ENCODE assay signal across 25 cellular contexts in genomic region chr2:62116983-62117382, GRCh38.
"Had no signal": no experiment of that assay in that cellular context is flagged by ENCODE, and none has a peak within 500 bp of the region (broad histone marks: within the 10 kb centered on the region; RNA-seq: fewer than 3 reads in every experiment).

No MANE protein-coding gene starts in this region.

- H3K4me1 Mint-ChIP-seq: activated naive CD4-positive, alpha-beta T cell treated with anti-CD3 and anti-CD28 coated beads, Interleukin-2, amount 10 ng/mL, durations not matched to agents 7 days and 5 days had no signal

- H3K36me3 ChIP-seq: breast epithelium, SJCRH30 had no signal

- H3K9me3 ChIP-seq: breast epithelium, SJCRH30, SK-N-SH had no signal

- H3K36me3 Mint-ChIP-seq: activated naive CD4-positive, alpha-beta T cell treated with anti-CD3 and anti-CD28 coated beads, Interleukin-2, amount 10 ng/mL, durations not matched to agents 7 days and 5 days had no signal

- H3K27ac Mint-ChIP-seq: activated CD8-positive, alpha-beta T cell treated with anti-CD3 and anti-CD28 coated beads for 36 hours; activated naive CD4-positive, alpha-beta T cell treated with anti-CD3 and anti-CD28 coated beads, Interleukin-2, amount 10 ng/mL, durations not matched to agents 7 days and 5 days; activated naive CD8-positive, alpha-beta T cell treated with anti-CD3 and anti-CD28 coated beads for 36 hours; activated T-cell treated with anti-CD3 and anti-CD28 coated beads, Interleukin-2, amount 50 U/mL, for 72 hours; activated T-helper 2 cell treated with anti-CD3 and anti-CD28 coated beads, Interferon-gamma antibody, Interleukin-2, Interleukin-4, amounts not matched to agents 10 μg/mL and 5 μg/mL and 100 μg/mL, durations not matched to agents 14 hours and 24 hours and 36 hours had no signal

- H3K4me1 ChIP-seq: breast epithelium, SJCRH30 had no signal

- H3K27ac ChIP-seq: breast epithelium, SJCRH30, VCaP had no signal

- H3K4me2 ChIP-seq: SK-N-SH had no signal

- DNase-seq: activated CD4-positive, alpha-beta T cell treated with anti-CD3 and anti-CD28 coated beads for 4 hours; activated CD8-positive, alpha-beta memory T cell treated with anti-CD3 and anti-CD28 coated beads, Interleukin-2, amount 50 U/mL, for 4 hours; activated CD8-positive, alpha-beta T cell treated with anti-CD3 and anti-CD28 coated beads for 36 hours; activated gamma-delta T cell treated with Interleukin-2 at 50 U/mL for 16 hours; activated naive CD4-positive, alpha-beta T cell treated with anti-CD3 and anti-CD28 coated beads, Interleukin-2, amount 10 ng/mL, durations not matched to agents 7 days and 5 days; activated naive CD8-positive, alpha-beta T cell treated with anti-CD3 and anti-CD28 coated beads for 36 hours; activated T-cell treated with anti-CD3 and anti-CD28 coated beads, Interleukin-2, amount 50 U/mL, for 72 hours; caudate nucleus; Karpas-422; NCI-H1048; NCI-H1417; NCI-H1694; NCI-H2029; NCI-H2107; NCI-H2171 treated with DMSO at 0.1 percent for 48 hours; NCI-H226; NCI-H526; NCI-H82; SJCRH30; SK-N-SH; T-helper 1 cell had no signal

- H3K27me3 ChIP-seq: breast epithelium, SJCRH30 had no signal

- H3K9ac ChIP-seq: SK-N-SH had no signal

- H3K4me3 ChIP-seq: breast epithelium, K562, SJCRH30 had no signal

- H3K27me3 Mint-ChIP-seq: activated CD8-positive, alpha-beta T cell treated with anti-CD3 and anti-CD28 coated beads for 36 hours; activated naive CD4-positive, alpha-beta T cell treated with anti-CD3 and anti-CD28 coated beads, Interleukin-2, amount 10 ng/mL, durations not matched to agents 7 days and 5 days; activated naive CD8-positive, alpha-beta T cell treated with anti-CD3 and anti-CD28 coated beads for 36 hours had no signal

- ATAC-seq: activated CD8-positive, alpha-beta T cell treated with anti-CD3 and anti-CD28 coated beads for 36 hours; activated T-cell treated with anti-CD3 and anti-CD28 coated beads, Interleukin-2, amount 50 U/mL, for 72 hours; K562 had no signal

- H3K9me3 Mint-ChIP-seq: activated CD8-positive, alpha-beta T cell treated with anti-CD3 and anti-CD28 coated beads for 36 hours; activated naive CD4-positive, alpha-beta T cell treated with anti-CD3 and anti-CD28 coated beads, Interleukin-2, amount 10 ng/mL, durations not matched to agents 7 days and 5 days; activated naive CD8-positive, alpha-beta T cell treated with anti-CD3 and anti-CD28 coated beads for 36 hours; activated T-cell treated with anti-CD3 and anti-CD28 coated beads, Interleukin-2, amount 50 U/mL, for 72 hours; activated T-helper 2 cell treated with anti-CD3 and anti-CD28 coated beads, Interferon-gamma antibody, Interleukin-2, Interleukin-4, amounts not matched to agents 10 μg/mL and 5 μg/mL and 100 μg/mL, durations not matched to agents 14 hours and 24 hours and 36 hours had no signal

- H3K4me3 Mint-ChIP-seq: activated CD8-positive, alpha-beta T cell treated with anti-CD3 and anti-CD28 coated beads for 36 hours; activated naive CD4-positive, alpha-beta T cell treated with anti-CD3 and anti-CD28 coated beads, Interleukin-2, amount 10 ng/mL, durations not matched to agents 7 days and 5 days; activated naive CD8-positive, alpha-beta T cell treated with anti-CD3 and anti-CD28 coated beads for 36 hours; activated T-cell treated with anti-CD3 and anti-CD28 coated beads, Interleukin-2, amount 50 U/mL, for 72 hours had no signal
